In the genomic region with DNA sequence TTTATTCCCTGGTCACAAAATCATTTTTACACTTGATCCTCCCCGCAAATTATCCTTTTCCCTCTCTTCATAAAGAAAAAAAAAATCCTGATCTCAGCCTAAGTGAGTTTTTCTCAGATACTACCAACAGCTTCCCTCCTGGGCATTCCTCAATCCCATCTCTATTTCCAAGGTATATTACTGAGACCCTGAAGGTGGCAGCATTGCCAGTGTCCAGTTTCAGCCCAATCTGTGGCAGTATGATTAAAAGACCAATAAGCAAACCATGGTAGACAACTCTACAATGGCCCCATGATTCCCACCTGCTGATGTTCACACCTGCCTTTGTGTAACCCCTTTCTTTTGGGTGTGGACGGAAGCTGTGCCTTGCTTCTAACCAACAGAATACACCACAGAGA, we compare ENCODE assay signal across 1 cellular context.
TF ChIP-seq lines count a peak whose summit lies in the region.

No MANE protein-coding gene starts in this region.

TF ChIP-seq in SK-N-SH, 30 proteins besides CTCF, POLR2A, EP300 and RAD21 (continued from another document):
- no peak for TF ChIP-seq ELF1 (IDR thresholded peaks at IDR 0.05)
- TF ChIP-seq MXI1 (IDR thresholded peaks at IDR 0.05; ENCODE audit: low read depth, low read length), result no peak
- no peak for TF ChIP-seq FOXJ3 (CRISPR knock-in tag; IDR thresholded peaks at IDR 0.05)
- TF ChIP-seq POLR2AphosphoS5 (IDR thresholded peaks at IDR 0.05; ENCODE audit: low read depth, low read length), result no peak
- no peak for TF ChIP-seq NFIC (IDR thresholded peaks at IDR 0.05; ENCODE audit: borderline replicate concordance)
- TF ChIP-seq GABPA (IDR thresholded peaks at IDR 0.05; ENCODE audit: low read depth), result no peak
